1 cellular context compared by ENCODE assay signal in genomic region chr11:65529475-65530156, GRCh38.
TF ChIP-seq lines count a peak whose summit lies in the region.

No MANE protein-coding gene starts in this region.

TF ChIP-seq in HepG2, 621 proteins besides CTCF, POLR2A, EP300 and RAD21 (continued from another document and continues in another):
- TF ChIP-seq SMAD1 (CRISPR knock-in tag; IDR thresholded peaks at IDR 0.05; ENCODE audit: borderline replicate concordance, low read depth) (no peak), SNAPC4 (CRISPR knock-in tag; IDR thresholded peaks at IDR 0.05) (no peak), SPEN (CRISPR knock-in tag; IDR thresholded peaks at IDR 0.05; ENCODE audit: low read depth) (peak; percentile 56; the same call in 1 of the 2 replicates), YEATS4 (CRISPR knock-in tag; IDR thresholded peaks at IDR 0.05; ENCODE audit: borderline replicate concordance) (peak; percentile 55), MLLT10 (CRISPR knock-in tag; IDR thresholded peaks at IDR 0.05) (no peak), REPIN1 (CRISPR knock-in tag; IDR thresholded peaks at IDR 0.05; ENCODE audit: borderline replicate concordance, low read depth) (0 out of 2 replicates have a peak, but pooled peaks have one; percentile 74), TBL1XR1 (IDR thresholded peaks at IDR 0.05; ENCODE audit: borderline replicate concordance, low read length, partially characterized antibody) (peak; percentile 61), FOSL1 (CRISPR knock-in tag; IDR thresholded peaks at IDR 0.05; ENCODE audit: borderline replicate concordance) (peak; percentile 49; the same call in 1 of the 2 replicates), ZNF276 (CRISPR knock-in tag; IDR thresholded peaks at IDR 0.05; ENCODE audit: low read depth) (no peak), ATF1 (CRISPR knock-in tag; IDR thresholded peaks at IDR 0.05) (no peak), ZNF577 (CRISPR knock-in tag; IDR thresholded peaks at IDR 0.05; ENCODE audit: borderline replicate concordance, low read depth) (no peak), ZNF3 (CRISPR knock-in tag; IDR thresholded peaks at IDR 0.05) (no peak), FOXC1 (CRISPR knock-in tag; IDR thresholded peaks at IDR 0.05; ENCODE audit: borderline replicate concordance) (0 out of 2 replicates have a peak, but pooled peaks have one; percentile 35), ZNF7 (CRISPR knock-in tag; IDR thresholded peaks at IDR 0.05) (no peak), PPARG (CRISPR knock-in tag; conservative IDR thresholded peaks at IDR 0.05) (0 out of 2 replicates have a peak, but pooled peaks have one; percentile 49), TCF12 (IDR thresholded peaks at IDR 0.05) (no peak), TCF12 (CRISPR knock-in tag; IDR thresholded peaks at IDR 0.05) (peak; percentile 56; the same call in 1 of the 2 replicates), ZSCAN31 (CRISPR knock-in tag; IDR thresholded peaks at IDR 0.05; ENCODE audit: low read depth) (no peak), ZNF317 (CRISPR knock-in tag; IDR thresholded peaks at IDR 0.05) (no peak), FIP1L1 (IDR thresholded peaks at IDR 0.05; ENCODE audit: borderline replicate concordance, insufficient read depth, low read depth, low read length) (no peak), ZNF430 (CRISPR knock-in tag; IDR thresholded peaks at IDR 0.05) (0 out of 2 replicates have a peak, but pooled peaks have one; percentile 49), DPF2 (CRISPR knock-in tag; IDR thresholded peaks at IDR 0.05; ENCODE audit: borderline replicate concordance, low read depth) (no peak), PITX1 (CRISPR knock-in tag; IDR thresholded peaks at IDR 0.05) (peak; percentile 46), SOX5 (CRISPR knock-in tag; IDR thresholded peaks at IDR 0.05; ENCODE audit: borderline replicate concordance) (0 out of 2 replicates have a peak, but pooled peaks have one; percentile 29), SP5 (CRISPR knock-in tag; IDR thresholded peaks at IDR 0.05; ENCODE audit: borderline replicate concordance, low read depth) (peak; percentile 60; the same call in 1 of the 2 replicates), NR2F6 (IDR thresholded peaks at IDR 0.05) (peak; percentile 96), NR2F6 (CRISPR knock-in tag; IDR thresholded peaks at IDR 0.05) (peak; percentile 95), NFYB (CRISPR knock-in tag; IDR thresholded peaks at IDR 0.05) (no peak), HNRNPH1 (optimal IDR thresholded peaks at IDR 0.05; ENCODE audit: low read depth, low read length) (no peak), ARNT2 (CRISPR knock-in tag; IDR thresholded peaks at IDR 0.05; ENCODE audit: low read depth) (no peak), ZFP36L2 (CRISPR knock-in tag; IDR thresholded peaks at IDR 0.05) (no peak), KDM3A (CRISPR knock-in tag; IDR thresholded peaks at IDR 0.05; ENCODE audit: low read depth) (0 out of 2 replicates have a peak, but pooled peaks have one; percentile 77), ZNF570 (CRISPR knock-in tag; IDR thresholded peaks at IDR 0.05; ENCODE audit: borderline replicate concordance) (no peak), CENPBD1 (CRISPR knock-in tag; IDR thresholded peaks at IDR 0.05; ENCODE audit: borderline replicate concordance, low read depth) (no peak), ZNF274 (CRISPR knock-in tag; IDR thresholded peaks at IDR 0.05) (no peak), BCL6 (CRISPR knock-in tag; IDR thresholded peaks at IDR 0.05) (peak; percentile 57; the same call in 1 of the 2 replicates), NFE2L1 (CRISPR knock-in tag; IDR thresholded peaks at IDR 0.05; ENCODE audit: borderline replicate concordance) (no peak), ZNF207 (IDR thresholded peaks at IDR 0.05; ENCODE audit: borderline replicate concordance) (no peak), HHEX (CRISPR knock-in tag; IDR thresholded peaks at IDR 0.05) (no peak)
- TF ChIP-seq, protein P1, sequence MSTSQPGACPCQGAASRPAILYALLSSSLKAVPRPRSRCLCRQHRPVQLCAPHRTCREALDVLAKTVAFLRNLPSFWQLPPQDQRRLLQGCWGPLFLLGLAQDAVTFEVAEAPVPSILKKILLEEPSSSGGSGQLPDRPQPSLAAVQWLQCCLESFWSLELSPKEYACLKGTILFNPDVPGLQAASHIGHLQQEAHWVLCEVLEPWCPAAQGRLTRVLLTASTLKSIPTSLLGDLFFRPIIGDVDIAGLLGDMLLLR (CRISPR knock-in tag; IDR thresholded peaks at IDR 0.05) = no peak
- TF ChIP-seq, protein P2, sequence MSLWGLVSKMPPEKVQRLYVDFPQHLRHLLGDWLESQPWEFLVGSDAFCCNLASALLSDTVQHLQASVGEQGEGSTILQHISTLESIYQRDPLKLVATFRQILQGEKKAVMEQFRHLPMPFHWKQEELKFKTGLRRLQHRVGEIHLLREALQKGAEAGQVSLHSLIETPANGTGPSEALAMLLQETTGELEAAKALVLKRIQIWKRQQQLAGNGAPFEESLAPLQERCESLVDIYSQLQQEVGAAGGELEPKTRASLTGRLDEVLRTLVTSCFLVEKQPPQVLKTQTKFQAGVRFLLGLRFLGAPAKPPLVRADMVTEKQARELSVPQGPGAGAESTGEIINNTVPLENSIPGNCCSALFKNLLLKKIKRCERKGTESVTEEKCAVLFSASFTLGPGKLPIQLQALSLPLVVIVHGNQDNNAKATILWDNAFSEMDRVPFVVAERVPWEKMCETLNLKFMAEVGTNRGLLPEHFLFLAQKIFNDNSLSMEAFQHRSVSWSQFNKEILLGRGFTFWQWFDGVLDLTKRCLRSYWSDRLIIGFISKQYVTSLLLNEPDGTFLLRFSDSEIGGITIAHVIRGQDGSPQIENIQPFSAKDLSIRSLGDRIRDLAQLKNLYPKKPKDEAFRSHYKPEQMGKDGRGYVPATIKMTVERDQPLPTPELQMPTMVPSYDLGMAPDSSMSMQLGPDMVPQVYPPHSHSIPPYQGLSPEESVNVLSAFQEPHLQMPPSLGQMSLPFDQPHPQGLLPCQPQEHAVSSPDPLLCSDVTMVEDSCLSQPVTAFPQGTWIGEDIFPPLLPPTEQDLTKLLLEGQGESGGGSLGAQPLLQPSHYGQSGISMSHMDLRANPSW (CRISPR knock-in tag; IDR thresholded peaks at IDR 0.05; ENCODE audit: borderline replicate concordance) = no peak
- TF ChIP-seq, protein P3, sequence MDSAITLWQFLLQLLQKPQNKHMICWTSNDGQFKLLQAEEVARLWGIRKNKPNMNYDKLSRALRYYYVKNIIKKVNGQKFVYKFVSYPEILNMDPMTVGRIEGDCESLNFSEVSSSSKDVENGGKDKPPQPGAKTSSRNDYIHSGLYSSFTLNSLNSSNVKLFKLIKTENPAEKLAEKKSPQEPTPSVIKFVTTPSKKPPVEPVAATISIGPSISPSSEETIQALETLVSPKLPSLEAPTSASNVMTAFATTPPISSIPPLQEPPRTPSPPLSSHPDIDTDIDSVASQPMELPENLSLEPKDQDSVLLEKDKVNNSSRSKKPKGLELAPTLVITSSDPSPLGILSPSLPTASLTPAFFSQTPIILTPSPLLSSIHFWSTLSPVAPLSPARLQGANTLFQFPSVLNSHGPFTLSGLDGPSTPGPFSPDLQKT (CRISPR knock-in tag; IDR thresholded peaks at IDR 0.05; ENCODE audit: borderline replicate concordance) = no peak
- TF ChIP-seq, protein P4, sequence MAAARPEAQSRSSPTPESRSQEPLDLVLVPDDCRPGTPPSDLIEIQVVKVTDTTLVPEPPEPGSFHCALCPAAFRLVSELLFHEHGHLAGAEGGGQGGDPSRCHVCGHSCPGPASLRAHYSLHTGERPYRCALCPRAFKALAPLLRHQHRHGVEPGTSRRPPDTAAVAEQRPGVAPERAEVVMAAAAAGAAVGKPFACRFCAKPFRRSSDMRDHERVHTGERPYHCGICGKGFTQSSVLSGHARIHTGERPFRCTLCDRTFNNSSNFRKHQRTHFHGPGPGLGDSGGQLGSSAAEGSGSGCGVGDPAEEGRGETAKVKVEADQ (CRISPR knock-in tag; IDR thresholded peaks at IDR 0.05; ENCODE audit: borderline replicate concordance) = peak; percentile 59; the same call in 1 of the 2 replicates
- TF ChIP-seq, protein P5, sequence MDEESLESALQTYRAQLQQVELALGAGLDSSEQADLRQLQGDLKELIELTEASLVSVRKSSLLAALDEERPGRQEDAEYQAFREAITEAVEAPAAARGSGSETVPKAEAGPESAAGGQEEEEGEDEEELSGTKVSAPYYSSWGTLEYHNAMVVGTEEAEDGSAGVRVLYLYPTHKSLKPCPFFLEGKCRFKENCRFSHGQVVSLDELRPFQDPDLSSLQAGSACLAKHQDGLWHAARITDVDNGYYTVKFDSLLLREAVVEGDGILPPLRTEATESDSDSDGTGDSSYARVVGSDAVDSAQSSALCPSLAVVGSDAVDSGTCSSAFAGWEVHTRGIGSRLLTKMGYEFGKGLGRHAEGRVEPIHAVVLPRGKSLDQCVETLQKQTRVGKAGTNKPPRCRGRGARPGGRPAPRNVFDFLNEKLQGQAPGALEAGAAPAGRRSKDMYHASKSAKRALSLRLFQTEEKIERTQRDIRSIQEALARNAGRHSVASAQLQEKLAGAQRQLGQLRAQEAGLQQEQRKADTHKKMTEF (CRISPR knock-in tag; IDR thresholded peaks at IDR 0.05) = 0 out of 2 replicates have a peak, but pooled peaks have one; percentile 41
- TF ChIP-seq, protein P6, sequence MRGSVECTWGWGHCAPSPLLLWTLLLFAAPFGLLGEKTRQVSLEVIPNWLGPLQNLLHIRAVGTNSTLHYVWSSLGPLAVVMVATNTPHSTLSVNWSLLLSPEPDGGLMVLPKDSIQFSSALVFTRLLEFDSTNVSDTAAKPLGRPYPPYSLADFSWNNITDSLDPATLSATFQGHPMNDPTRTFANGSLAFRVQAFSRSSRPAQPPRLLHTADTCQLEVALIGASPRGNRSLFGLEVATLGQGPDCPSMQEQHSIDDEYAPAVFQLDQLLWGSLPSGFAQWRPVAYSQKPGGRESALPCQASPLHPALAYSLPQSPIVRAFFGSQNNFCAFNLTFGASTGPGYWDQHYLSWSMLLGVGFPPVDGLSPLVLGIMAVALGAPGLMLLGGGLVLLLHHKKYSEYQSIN (CRISPR knock-in tag; IDR thresholded peaks at IDR 0.05; ENCODE audit: borderline replicate concordance) = no peak
- TF ChIP-seq, protein P7, sequence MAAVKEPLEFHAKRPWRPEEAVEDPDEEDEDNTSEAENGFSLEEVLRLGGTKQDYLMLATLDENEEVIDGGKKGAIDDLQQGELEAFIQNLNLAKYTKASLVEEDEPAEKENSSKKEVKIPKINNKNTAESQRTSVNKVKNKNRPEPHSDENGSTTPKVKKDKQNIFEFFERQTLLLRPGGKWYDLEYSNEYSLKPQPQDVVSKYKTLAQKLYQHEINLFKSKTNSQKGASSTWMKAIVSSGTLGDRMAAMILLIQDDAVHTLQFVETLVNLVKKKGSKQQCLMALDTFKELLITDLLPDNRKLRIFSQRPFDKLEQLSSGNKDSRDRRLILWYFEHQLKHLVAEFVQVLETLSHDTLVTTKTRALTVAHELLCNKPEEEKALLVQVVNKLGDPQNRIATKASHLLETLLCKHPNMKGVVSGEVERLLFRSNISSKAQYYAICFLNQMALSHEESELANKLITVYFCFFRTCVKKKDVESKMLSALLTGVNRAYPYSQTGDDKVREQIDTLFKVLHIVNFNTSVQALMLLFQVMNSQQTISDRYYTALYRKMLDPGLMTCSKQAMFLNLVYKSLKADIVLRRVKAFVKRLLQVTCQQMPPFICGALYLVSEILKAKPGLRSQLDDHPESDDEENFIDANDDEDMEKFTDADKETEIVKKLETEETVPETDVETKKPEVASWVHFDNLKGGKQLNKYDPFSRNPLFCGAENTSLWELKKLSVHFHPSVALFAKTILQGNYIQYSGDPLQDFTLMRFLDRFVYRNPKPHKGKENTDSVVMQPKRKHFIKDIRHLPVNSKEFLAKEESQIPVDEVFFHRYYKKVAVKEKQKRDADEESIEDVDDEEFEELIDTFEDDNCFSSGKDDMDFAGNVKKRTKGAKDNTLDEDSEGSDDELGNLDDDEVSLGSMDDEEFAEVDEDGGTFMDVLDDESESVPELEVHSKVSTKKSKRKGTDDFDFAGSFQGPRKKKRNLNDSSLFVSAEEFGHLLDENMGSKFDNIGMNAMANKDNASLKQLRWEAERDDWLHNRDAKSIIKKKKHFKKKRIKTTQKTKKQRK (IDR thresholded peaks at IDR 0.05; ENCODE audit: low read length) = no peak
